8 cellular contexts compared by ENCODE assay signal in genomic region chr6:16700202-16700997, GRCh38.
DNase-seq lines count a peak whose midpoint lies in the region; ATAC-seq, FAIRE-seq and TF ChIP-seq lines count a peak whose summit lies in the region.

No MANE protein-coding gene starts in this region.

- no peaks in the 10 kb centered on the region for H3K9me3 ChIP-seq in hepatocyte (ENCODE audit: low read depth)

- peaks cover 68% of the 10 kb centered on the region for H3K4me1 Mint-ChIP-seq in HFFc6 (ENCODE audit: low read depth)
- H3K4me1 Mint-ChIP-seq in activated T-helper 1 cell treated with anti-CD3 and anti-CD28 coated beads, Interleukin-12 subunit alpha, Interleukin-12 subunit beta, Interleukin-2, Interleukin-4 antibody, amounts not matched to agents 30 ng/mL and 10 ng/mL and 1 ng/mL, durations not matched to agents 14 hours and 24 hours and 36 hours (ENCODE audit: low read depth), result peaks cover 74% of the 10 kb centered on the region
- peaks cover 76% of the 10 kb centered on the region for H3K4me1 Mint-ChIP-seq in stimulated activated effector memory CD8-positive, alpha-beta T cell treated with anti-CD3 and anti-CD28 coated beads, Interleukin-12 subunit alpha, Interleukin-12 subunit beta, amount 100 ng/mL, for 72 hours

- no peaks in the 10 kb centered on the region for H3K9me3 Mint-ChIP-seq in HFFc6
- no peaks in the 10 kb centered on the region for H3K9me3 Mint-ChIP-seq in activated T-helper 1 cell treated with anti-CD3 and anti-CD28 coated beads, Interleukin-12 subunit alpha, Interleukin-12 subunit beta, Interleukin-2, Interleukin-4 antibody, amounts not matched to agents 30 ng/mL and 10 ng/mL and 1 ng/mL, durations not matched to agents 14 hours and 24 hours and 36 hours
- no peaks in the 10 kb centered on the region for H3K9me3 Mint-ChIP-seq in stimulated activated effector memory CD8-positive, alpha-beta T cell treated with anti-CD3 and anti-CD28 coated beads, Interleukin-12 subunit alpha, Interleukin-12 subunit beta, amount 100 ng/mL, for 72 hours

- peak overlapping the region; percentile 69 for H3K27ac ChIP-seq in hepatocyte

- H3K27ac Mint-ChIP-seq in HFFc6, result peak overlapping the region; percentile 54
- peak overlapping the region; percentile 98 for H3K27ac Mint-ChIP-seq in activated T-helper 1 cell treated with anti-CD3 and anti-CD28 coated beads, Interleukin-12 subunit alpha, Interleukin-12 subunit beta, Interleukin-2, Interleukin-4 antibody, amounts not matched to agents 30 ng/mL and 10 ng/mL and 1 ng/mL, durations not matched to agents 14 hours and 24 hours and 36 hours
- H3K27ac Mint-ChIP-seq in stimulated activated effector memory CD8-positive, alpha-beta T cell treated with anti-CD3 and anti-CD28 coated beads, Interleukin-12 subunit alpha, Interleukin-12 subunit beta, amount 100 ng/mL, for 72 hours, result peak overlapping the region; percentile 94

- H3K36me3 Mint-ChIP-seq in HFFc6 (ENCODE audit: low read depth), result peaks cover 7% of the 10 kb centered on the region; the same call in 1 of the 2 replicates
- peaks cover 25% of the 10 kb centered on the region for H3K36me3 Mint-ChIP-seq in activated T-helper 1 cell treated with anti-CD3 and anti-CD28 coated beads, Interleukin-12 subunit alpha, Interleukin-12 subunit beta, Interleukin-2, Interleukin-4 antibody, amounts not matched to agents 30 ng/mL and 10 ng/mL and 1 ng/mL, durations not matched to agents 14 hours and 24 hours and 36 hours (ENCODE audit: low read depth)
- H3K36me3 Mint-ChIP-seq in stimulated activated effector memory CD8-positive, alpha-beta T cell treated with anti-CD3 and anti-CD28 coated beads, Interleukin-12 subunit alpha, Interleukin-12 subunit beta, amount 100 ng/mL, for 72 hours, result peaks cover 23% of the 10 kb centered on the region

- H2AFZ ChIP-seq in hepatocyte, result no peak overlapping the region

- WGBS in hepatocyte (ENCODE audit: low lambda C conversion rate, missing lambda C conversion rate), result 43% methylated on average over 14 of the region's 14 CpGs

- H3K79me2 ChIP-seq in hepatocyte, result peaks cover 66% of the 10 kb centered on the region

- no peaks in the 10 kb centered on the region for H4K20me1 ChIP-seq in hepatocyte (ENCODE audit: insufficient read depth, poor library complexity, severe bottlenecking)

- ATAC-seq in stimulated activated effector memory CD8-positive, alpha-beta T cell treated with anti-CD3 and anti-CD28 coated beads, Interleukin-12 subunit alpha, Interleukin-12 subunit beta, amount 100 ng/mL, for 72 hours, result peak; percentile 19
- ATAC-seq in GM18520 (IDR thresholded peaks at IDR 0.05; ENCODE audit: unreplicated experiment) (no peak), HG03565 (IDR thresholded peaks at IDR 0.05; ENCODE audit: unreplicated experiment) (no peak)

- intact Hi-C loops in activated T-helper 1 cell treated with anti-CD3 and anti-CD28 coated beads, Interleukin-12 subunit alpha, Interleukin-12 subunit beta, Interleukin-2, Interleukin-4 antibody, amounts not matched to agents 30 ng/mL and 10 ng/mL and 1 ng/mL, durations not matched to agents 14 hours and 24 hours and 36 hours (cut with micrococcal nuclease), result no loop called here

- DNase-seq in HFFc6, result no peak
- DNase-seq in activated T-helper 1 cell treated with anti-CD3 and anti-CD28 coated beads, Interleukin-12 subunit alpha, Interleukin-12 subunit beta, Interleukin-2, Interleukin-4 antibody, amounts not matched to agents 30 ng/mL and 10 ng/mL and 1 ng/mL, durations not matched to agents 14 hours and 24 hours and 36 hours (ENCODE audit: low spot score), result peak; percentile 43
- DNase-seq in hepatocyte (ENCODE audit: low spot score), result no peak
- DNase-seq in stimulated activated effector memory CD8-positive, alpha-beta T cell treated with anti-CD3 and anti-CD28 coated beads, Interleukin-12 subunit alpha, Interleukin-12 subunit beta, amount 100 ng/mL, for 72 hours (ENCODE audit: low spot score in 2 of 2), result peak; percentile 28 to 79
- no peak for DNase-seq in NCI-H774 (lab: John Stamatoyannopoulos, UW)
- no peak for DNase-seq in frontal cortex (ENCODE audit: low spot score in 2 of 2)

- H3K27me3 ChIP-seq in hepatocyte, result no peaks in the 10 kb centered on the region

- H3K4me3 Mint-ChIP-seq in HFFc6, result peak overlapping the region; percentile 82
- H3K4me3 Mint-ChIP-seq in activated T-helper 1 cell treated with anti-CD3 and anti-CD28 coated beads, Interleukin-12 subunit alpha, Interleukin-12 subunit beta, Interleukin-2, Interleukin-4 antibody, amounts not matched to agents 30 ng/mL and 10 ng/mL and 1 ng/mL, durations not matched to agents 14 hours and 24 hours and 36 hours, result peak overlapping the region; percentile 80
- H3K4me3 Mint-ChIP-seq in stimulated activated effector memory CD8-positive, alpha-beta T cell treated with anti-CD3 and anti-CD28 coated beads, Interleukin-12 subunit alpha, Interleukin-12 subunit beta, amount 100 ng/mL, for 72 hours, result peak overlapping the region; percentile 76

- no peak overlapping the region for H3K4me3 ChIP-seq in hepatocyte

- TF ChIP-seq CTCF in HFFc6 (IDR thresholded peaks at IDR 0.05), result no peak
- no peak for TF ChIP-seq CTCF in hepatocyte (IDR thresholded peaks at IDR 0.05; ENCODE audit: poor library complexity)

- H3K9me2 ChIP-seq in hepatocyte (replicated peaks; ENCODE audit: insufficient read depth), result no peaks in the 10 kb centered on the region

- H3K4me1 ChIP-seq in hepatocyte (ENCODE audit: insufficient read depth), result peaks cover 30% of the 10 kb centered on the region

- H3K36me3 ChIP-seq in hepatocyte (replicated peaks; ENCODE audit: insufficient read depth, low read depth), result no peaks in the 10 kb centered on the region

- H3K4me2 ChIP-seq in hepatocyte, result peak overlapping the region; percentile 65

- no peak for FAIRE-seq in frontal cortex (lab: Jason Lieb, UNC)

- H3K27me3 Mint-ChIP-seq in HFFc6 (ENCODE audit: insufficient read depth), result no peaks in the 10 kb centered on the region
- H3K27me3 Mint-ChIP-seq in activated T-helper 1 cell treated with anti-CD3 and anti-CD28 coated beads, Interleukin-12 subunit alpha, Interleukin-12 subunit beta, Interleukin-2, Interleukin-4 antibody, amounts not matched to agents 30 ng/mL and 10 ng/mL and 1 ng/mL, durations not matched to agents 14 hours and 24 hours and 36 hours (ENCODE audit: insufficient read depth), result no peaks in the 10 kb centered on the region

Comparison
In these comparisons a context has a peak if more than half of its experiments do, and no peak if none do; other contexts are left out.
1. DNase-seq: peak in activated T-helper 1 cell treated with anti-CD3 and anti-CD28 coated beads, Interleukin-12 subunit alpha, Interleukin-12 subunit beta, Interleukin-2, Interleukin-4 antibody, amounts not matched to agents 30 ng/mL and 10 ng/mL and 1 ng/mL, durations not matched to agents 14 hours and 24 hours and 36 hours (single experiment) and stimulated activated effector memory CD8-positive, alpha-beta T cell treated with anti-CD3 and anti-CD28 coated beads, Interleukin-12 subunit alpha, Interleukin-12 subunit beta, amount 100 ng/mL, for 72 hours (2 of 2); none in HFFc6 (single experiment), hepatocyte (single experiment), NCI-H774 (single experiment) and frontal cortex (0 of 2).
2. Peak in every context shown above with its lines, with median percentiles within 50 percentile points of each other: H3K27ac Mint-ChIP-seq and H3K4me3 Mint-ChIP-seq.